ENCODE assay signal across 33 cellular contexts in genomic region chr7:94639384-94639783, GRCh38.
"Had no signal": no experiment of that assay in that cellular context is flagged by ENCODE, and none has a peak within 500 bp of the region (broad histone marks: within the 10 kb centered on the region; RNA-seq: fewer than 3 reads in every experiment).

No MANE protein-coding gene starts in this region.

- ATAC-seq: activated CD8-positive, alpha-beta T cell treated with anti-CD3 and anti-CD28 coated beads for 36 hours; activated naive CD4-positive, alpha-beta T cell treated with anti-CD3 and anti-CD28 coated beads, Interleukin-2, amount 50 U/mL, for 72 hours; activated T-cell treated with anti-CD3 and anti-CD28 coated beads, Interleukin-2, amount 50 U/mL, for 4 hours; activated T-cell treated with anti-CD3 and anti-CD28 coated beads, Interleukin-2, amount 50 U/mL, for 72 hours; activated T-helper 17 cell treated with anti-CD3 and anti-CD28 coated beads, Interleukin-2, amount 50 U/mL, for 72 hours; body of pancreas had no signal

- DNase-seq: activated B cell treated with CpG ODN at 0.5 μM for 24 hours; activated CD4-positive, alpha-beta memory T cell treated with anti-CD3 and anti-CD28 coated beads for 36 hours; activated CD4-positive, alpha-beta T cell treated with anti-CD3 and anti-CD28 coated beads for 4 hours; activated CD4-positive, alpha-beta T cell treated with anti-CD3 and anti-CD28 coated beads, Interleukin-2, amount 10 ng/mL, durations not matched to agents 24 days and 14 days; activated CD4-positive, alpha-beta T cell treated with anti-CD3 and anti-CD28 coated beads, Interleukin-2, amount 50 U/mL, for 1 hour; activated CD4-positive, alpha-beta T cell treated with anti-CD3 and anti-CD28 coated beads, Interleukin-2, amount 50 U/mL, for 4 hours; activated CD8-positive, alpha-beta memory T cell treated with anti-CD3 and anti-CD28 coated beads, Interleukin-2, amount 50 U/mL, for 4 hours; activated CD8-positive, alpha-beta T cell treated with anti-CD3 and anti-CD28 coated beads for 36 hours; activated effector memory CD4-positive, alpha-beta T cell treated with anti-CD3 and anti-CD28 coated beads, Interleukin-2, amount 50 U/mL, for 16 hours; activated gamma-delta T cell treated with Interleukin-2 at 50 U/mL for 16 hours; activated naive CD4-positive, alpha-beta T cell; activated naive CD4-positive, alpha-beta T cell treated with anti-CD3 and anti-CD28 coated beads for 36 hours; activated naive CD4-positive, alpha-beta T cell treated with anti-CD3 and anti-CD28 coated beads, Interleukin-2, amount 50 U/mL, for 16 hours; activated naive CD8-positive, alpha-beta T cell treated with anti-CD3 and anti-CD28 coated beads for 36 hours; activated T-cell treated with anti-CD3 and anti-CD28 coated beads for 4 hours; activated T-cell treated with anti-CD3 and anti-CD28 coated beads, Interleukin-2, amount 50 U/mL, for 1 hour; activated T-cell treated with anti-CD3 and anti-CD28 coated beads, Interleukin-2, amount 50 U/mL, for 4 hours; activated T-cell treated with anti-CD3 and anti-CD28 coated beads, Interleukin-2, amount 50 U/mL, for 72 hours; adrenal gland; amniotic stem cell; aorta; body of pancreas; brain microvascular endothelial cell; central memory CD4-positive, alpha-beta T cell; T-helper 1 cell; T-helper 2 cell; T-helper 9 cell had no signal

- H3K4me1 ChIP-seq: body of pancreas, breast epithelium had no signal

- H3K9me3 ChIP-seq: adrenal gland, body of pancreas, breast epithelium had no signal

- H3K4me3 ChIP-seq: adrenal gland, body of pancreas, breast epithelium had no signal

- FAIRE-seq: astrocyte, TTC549 had no signal

- H3K27ac ChIP-seq: adrenal gland, body of pancreas, brain microvascular endothelial cell, breast epithelium, VCaP had no signal
